Comparison of ENCODE assay signal across 8 cellular contexts in genomic region chr19:21328885-21329605, GRCh38. TPM values are rescaled to one million over a fixed set of nuclear protein-coding genes. Genes with fewer than 3 reads are reported as not detected.
A peak's percentile ranks its signal among the peaks of the same experiment; 100 is the strongest.
DNase-seq lines count a peak whose midpoint lies in the region; ATAC-seq and TF ChIP-seq lines count a peak whose summit lies in the region.

Gene ZNF708 (minus strand): TSS chr19:21329410. CDS start chr19:21329212, 198 bp downstream.

- no peak for TF ChIP-seq RAD21 in Ishikawa (IDR thresholded peaks at IDR 0.05; ENCODE audit: low read depth)

- peak within 1 kb of the TSS; percentile 98 for H3K4me3 Mint-ChIP-seq in activated T-cell treated with anti-CD3 and anti-CD28 coated beads, Interleukin-2, amount 50 U/mL, for 4 hours

- in situ Hi-C loops in Panc1 (cut with HindIII; ENCODE audit: low pct_unique_long_range_greater_than_20kb, low sequenced_read_pairs): no loop called here

- WGBS in esophagus muscularis mucosa: 0% methylated on average over 19 of the region's 32 CpGs

- H3K27me3 ChIP-seq in Panc1 (ENCODE audit: control insufficient read depth, insufficient read depth, low read length): no peaks in the 10 kb centered on the region
- H3K27me3 ChIP-seq in esophagus muscularis mucosa: no peaks in the 10 kb centered on the region

- CTCF ChIA-PET in Panc1 (lab: Charles Lee): interaction anchor here (0.5 to 1.1 kb wide), 3 partner anchors 69 to 292 kb away, joined by 3 to 7 read pairs (median 3); no protein-coding TSS in a partner anchor

- peak; percentile 28 for TF ChIP-seq POLR2A in esophagus muscularis mucosa (IDR thresholded peaks at IDR 0.05; ENCODE audit: low read depth)

- H3K27ac ChIP-seq in Panc1 (ENCODE audit: low read length) (peak within 1 kb of the TSS; percentile 84), esophagus muscularis mucosa (replicated peaks in 1 of 4) (peak within 1 kb of the TSS; percentile 93 to 98 (median 97))

- H3K4me1 ChIP-seq in Panc1 (ENCODE audit: control insufficient read depth, insufficient read depth, low read length) (peaks cover 5% of the 10 kb centered on the region; the same call in 1 of the 2 replicates), esophagus muscularis mucosa (peaks cover 12 to 23% (median 20%) of the 10 kb centered on the region in 4 donors)

- TF ChIP-seq CTCF in Panc1 (IDR thresholded peaks at IDR 0.05): no peak
- no peak for TF ChIP-seq CTCF in esophagus muscularis mucosa (IDR thresholded peaks at IDR 0.05)

- intact Hi-C loops in Panc1 (cut with micrococcal nuclease; ENCODE audit: unreplicated experiment): no loop called here
- intact Hi-C loops in esophagus muscularis mucosa (cut with DNase I): loop anchor here (2.0 kb wide), 1 partner anchor 68 kb away; the partner anchor contains the start of gene ZNF493

- peaks cover 5% of the 10 kb centered on the region for H3K9me3 Mint-ChIP-seq in activated T-cell treated with anti-CD3 and anti-CD28 coated beads, Interleukin-2, amount 50 U/mL, for 4 hours

- H3K9me3 ChIP-seq in Panc1 (ENCODE audit: control insufficient read depth, insufficient read depth, low read depth, low read length) (0 out of 2 replicates have a peak, but pooled peaks cover 3% of the 10 kb centered on the region), esophagus muscularis mucosa (no peaks in the 10 kb centered on the region)

- H3K36me3 ChIP-seq in Panc1 (ENCODE audit: control insufficient read depth, insufficient read depth, low read length): no peaks in the 10 kb centered on the region; the same call in 1 of the 2 replicates
- H3K36me3 ChIP-seq in esophagus muscularis mucosa: peaks cover 0 to 17% (median 9%) of the 10 kb centered on the region in 4 donors

- TF ChIP-seq EP300 in Ishikawa (IDR thresholded peaks at IDR 0.05; ENCODE audit: borderline replicate concordance) (no peak), esophagus muscularis mucosa (IDR thresholded peaks at IDR 0.05) (no peak)

- POLR2A ChIA-PET in Panc1 (lab: Charles Lee): interaction anchor here (0.6 to 1.0 kb wide), 4 partner anchors 8 to 481 kb away, joined by 3 to 4 read pairs (median 3); partner anchors contain the start of gene ZNF738

- DNase-seq in DMS114 treated with DMSO at 0.1 percent for 48 hours (lab: John Stamatoyannopoulos, UW; ENCODE audit: unreplicated experiment) (peak; percentile 87), Panc1 (ENCODE audit: low read depth, low spot score) (peak; percentile 71), esophagus muscularis mucosa (ENCODE audit: extremely low spot score) (peak; percentile 96), myocyte (ENCODE audit: low read depth) (peak; percentile 96)
- peak; percentile 58 for DNase-seq in activated T-cell treated with anti-CD3 and anti-CD28 coated beads, Interleukin-2, amount 50 U/mL, for 4 hours
- DNase-seq in stimulated activated CD8-positive, alpha-beta memory T cell treated with anti-CD3 and anti-CD28 coated beads, Interleukin-7, amount 100 ng/mL, for 48 hours (ENCODE audit: extremely low read depth in 1 of 2, low read depth in 1 of 2): peak; percentile 62 to 85

- BruUV-seq in Panc1 (replicated peaks; lab: Mats Ljungman, UMichigan): no TSS peak

- peaks cover 26% of the 10 kb centered on the region for H3K36me3 Mint-ChIP-seq in activated T-cell treated with anti-CD3 and anti-CD28 coated beads, Interleukin-2, amount 50 U/mL, for 4 hours (ENCODE audit: insufficient read depth)

- H3K27me3 Mint-ChIP-seq in activated T-cell treated with anti-CD3 and anti-CD28 coated beads, Interleukin-2, amount 50 U/mL, for 4 hours (ENCODE audit: low read depth): no peaks in the 10 kb centered on the region

- H3K4me3 ChIP-seq in Panc1 (ENCODE audit: low read depth in 2 of 2, low read length in 2 of 2): peak within 1 kb of the TSS; percentile 68 to 91
- peak within 1 kb of the TSS; percentile 70 to 92 (median 80) for H3K4me3 ChIP-seq in esophagus muscularis mucosa

- H3K4me1 Mint-ChIP-seq in activated T-cell treated with anti-CD3 and anti-CD28 coated beads, Interleukin-2, amount 50 U/mL, for 4 hours (ENCODE audit: low read depth): peaks cover 36% of the 10 kb centered on the region

- peak; percentile 100 for ATAC-seq in GM21576 (IDR thresholded peaks at IDR 0.05; ENCODE audit: unreplicated experiment)
- ATAC-seq in Panc1: peak; percentile 100
- peak; percentile 100 for ATAC-seq in activated T-cell treated with anti-CD3 and anti-CD28 coated beads, Interleukin-2, amount 50 U/mL, for 4 hours

TF ChIP-seq in Ishikawa, 13 proteins besides CTCF, POLR2A, EP300 and RAD21:
- TF ChIP-seq FOXM1 (IDR thresholded peaks at IDR 0.05; ENCODE audit: borderline replicate concordance, low read depth) (no peak), MAX (IDR thresholded peaks at IDR 0.05) (peak; percentile 29), TCF12 (IDR thresholded peaks at IDR 0.05; ENCODE audit: low read depth) (no peak), NFIC (IDR thresholded peaks at IDR 0.05) (no peak), TEAD4 (IDR thresholded peaks at IDR 0.05) (no peak), TAF1 (IDR thresholded peaks at IDR 0.05; ENCODE audit: low read depth) (peak; percentile 88), YY1 (IDR thresholded peaks at IDR 0.05; ENCODE audit: low read depth) (peak; percentile 72; the same call in 1 of the 2 replicates), EGR1 (IDR thresholded peaks at IDR 0.05) (no peak)

RNA-seq across cellular contexts. Expression of gene ZNF708, which starts in this region (rescaled TPM):
- total RNA-seq in Panc1 (2021; ENCODE audit: unreplicated experiment): 8.3 TPM
- 1.2 TPM for polyA plus RNA-seq in Panc1 (2012; ENCODE audit: insufficient read length)
- 10 to 100 TPM in 1 of 3 donors, 1 to 10 TPM in 2; 7.6 to 11.1 (median 7.9) TPM for total RNA-seq in activated T-cell treated with anti-CD3 and anti-CD28 coated beads, Interleukin-2, amount 50 U/mL, for 4 hours
- total RNA-seq in esophagus muscularis mucosa: 10 to 100 TPM in 1 of 4 donors, 1 to 10 TPM in 3; 5.2 to 15.8 (median 8.4) TPM
- 9.4 and 10.0 TPM in 2 replicates for total RNA-seq in myocyte
- polyA plus RNA-seq in myocyte (2012): 3.0 TPM

Comparison
In these comparisons a context has a peak if more than half of its experiments do, and no peak if none do; other contexts are left out.
1. Peak in every context shown above with its lines: DNase-seq, ATAC-seq, H3K4me3 ChIP-seq and H3K27ac ChIP-seq.